Comparison of ENCODE assay signal across 22 cellular contexts in genomic region chr14:40842816-40843215, GRCh38.
DNase-seq lines count a peak whose midpoint lies in the region; ATAC-seq and TF ChIP-seq lines count a peak whose summit lies in the region.
"Had no signal": no experiment of that assay in that cellular context is flagged by ENCODE, and none has a peak within 500 bp of the region (broad histone marks: within the 10 kb centered on the region; RNA-seq: fewer than 3 reads in every experiment).

No MANE protein-coding gene starts in this region.

- ATAC-seq in T-helper 17 cell, result no peak
- ATAC-seq: A549; CD8-positive, alpha-beta T cell; GM12878 had no signal

- DNase-seq in Caco-2 (peak; percentile 67 to 69), mesendoderm (peak; percentile 77), NCI-H2029 treated with DMSO at 0.1 percent for 48 hours (lab: John Stamatoyannopoulos, UW) (no peak), T-helper 17 cell (no peak), spleen (no peak)
- DNase-seq: AML-193; CD4-positive, alpha-beta T cell; CD8-positive, alpha-beta T cell; DMS 273 treated with DMSO at 0.1 percent for 48 hours; DMS153; DMS53; DMS79; DND-41; EL; GDM1 had no signal

- no peak overlapping the region for H2BK120ac ChIP-seq in mesendoderm (ENCODE audit: low read depth, low read length)

- no peak overlapping the region for H3K56ac ChIP-seq in mesendoderm (ENCODE audit: low read length)

- H3K79me2 ChIP-seq in SU-DHL-6 (ENCODE audit: insufficient read depth, low read length) (no peaks in the 10 kb centered on the region), mesendoderm (ENCODE audit: control insufficient read depth, insufficient read depth, low read length) (no peaks in the 10 kb centered on the region)

- peaks cover 22% of the 10 kb centered on the region for H3K4me1 Mint-ChIP-seq in Caco-2 (ENCODE audit: low read depth, unreplicated experiment)
- H3K4me1 Mint-ChIP-seq in T-helper 17 cell, result no peaks in the 10 kb centered on the region
- H3K4me1 Mint-ChIP-seq: B cell had no signal

- H3F3A ChIP-seq in SU-DHL-6 (ENCODE audit: insufficient read depth), result no peaks in the 10 kb centered on the region

- H3K27ac Mint-ChIP-seq in Caco-2 (ENCODE audit: unreplicated experiment), result peak overlapping the region; percentile 63
- no peak overlapping the region for H3K27ac Mint-ChIP-seq in T-helper 17 cell
- H3K27ac Mint-ChIP-seq: B cell; CD4-positive, alpha-beta T cell; CD8-positive, alpha-beta T cell had no signal

- H3K4me1 ChIP-seq in Caco-2 (peaks cover 24% of the 10 kb centered on the region), mesendoderm (ENCODE audit: control insufficient read depth, low read depth, low read length) (peaks cover 2% of the 10 kb centered on the region), spleen (no peaks in the 10 kb centered on the region)
- H3K4me1 ChIP-seq: A549 had no signal

- no peak overlapping the region for H4K5ac ChIP-seq in mesendoderm (ENCODE audit: low read length)

- no TSS peak for BruUV-seq in Caco-2 (replicated peaks; lab: Mats Ljungman, UMichigan)

- H2AK5ac ChIP-seq in mesendoderm (ENCODE audit: low read length), result no peak overlapping the region

- no peaks in the 10 kb centered on the region for H4K20me1 ChIP-seq in SU-DHL-6 (ENCODE audit: low read depth, low read length)
- H4K20me1 ChIP-seq: BLaER1 treated with 17β-estradiol and CSF1 and Interleukin-3, amounts not matched to agents 10 nM and 100 nM had no signal

- H3K9me3 ChIP-seq in Caco-2 (peaks cover 12% of the 10 kb centered on the region), SU-DHL-6 (ENCODE audit: insufficient read depth, low read length) (no peaks in the 10 kb centered on the region), T-helper 17 cell (ENCODE audit: control insufficient read depth, low read length, poor library complexity, severe bottlenecking) (no peaks in the 10 kb centered on the region), spleen (peaks cover 0 to 3% (median 0%) of the 10 kb centered on the region in 8 donors)
- H3K9me3 ChIP-seq: A549; BLaER1 treated with 17β-estradiol and CSF1 and Interleukin-3, amounts not matched to agents 10 nM and 100 nM had no signal

- no peak overlapping the region for H3K27ac ChIP-seq in SU-DHL-6 (ENCODE audit: low read depth, low read length)
- no peak overlapping the region for H3K27ac ChIP-seq in mesendoderm (ENCODE audit: low read depth, low read length)
- H3K27ac ChIP-seq in spleen, result no peak overlapping the region
- H3K27ac ChIP-seq: 22Rv1; A549; BLaER1 treated with 17β-estradiol and CSF1 and Interleukin-3, amounts not matched to agents 10 nM and 100 nM; C4-2B had no signal

- H4K8ac ChIP-seq in mesendoderm (ENCODE audit: low read depth, low read length), result no peak overlapping the region

- no peak for TF ChIP-seq CTCF in Caco-2 (IDR thresholded peaks at IDR 0.05; ENCODE audit: insufficient read depth in 1 of 2, low read depth in 1 of 2, low read length in 1 of 2, severe bottlenecking in 1 of 2, unreplicated experiment in 1 of 2)
- no peak for TF ChIP-seq CTCF in SU-DHL-6 (IDR thresholded peaks at IDR 0.05; ENCODE audit: insufficient read depth, low read length, poor library complexity, severe bottlenecking)
- no peak for TF ChIP-seq CTCF in spleen (IDR thresholded peaks at IDR 0.05 in 8 of 11, conservative IDR thresholded peaks at IDR 0.05 in 3 of 11)

- H3K18ac ChIP-seq in mesendoderm (ENCODE audit: low read length), result no peak overlapping the region

- peak overlapping the region; percentile 29 for H3K4me3 Mint-ChIP-seq in Caco-2 (ENCODE audit: unreplicated experiment)
- no peak overlapping the region for H3K4me3 Mint-ChIP-seq in T-helper 17 cell
- H3K4me3 Mint-ChIP-seq: B cell; CD4-positive, alpha-beta T cell; CD8-positive, alpha-beta T cell had no signal

- peak overlapping the region; percentile 39 for H2AFZ ChIP-seq in SU-DHL-6 (ENCODE audit: low read depth, low read length, severe bottlenecking)

- TF ChIP-seq POLR2A in spleen (IDR thresholded peaks at IDR 0.05), result no peak

- H3K36me3 Mint-ChIP-seq in Caco-2 (ENCODE audit: insufficient read depth, unreplicated experiment), result peaks cover 22% of the 10 kb centered on the region
- H3K36me3 Mint-ChIP-seq in T-helper 17 cell (ENCODE audit: low read depth), result no peaks in the 10 kb centered on the region
- H3K36me3 Mint-ChIP-seq: CD8-positive, alpha-beta T cell had no signal

- no peak overlapping the region for H2BK15ac ChIP-seq in mesendoderm (replicated peaks; ENCODE audit: low read depth)

- CTCF ChIA-PET in Caco-2 (lab: Charles Lee), result no interaction called here

- no peaks in the 10 kb centered on the region for H3K36me3 ChIP-seq in Caco-2 (ENCODE audit: control insufficient read depth, insufficient read depth, low read length)
- H3K36me3 ChIP-seq in SU-DHL-6 (ENCODE audit: low read length), result no peaks in the 10 kb centered on the region
- H3K36me3 ChIP-seq in mesendoderm (ENCODE audit: control insufficient read depth, insufficient read depth, low read length), result no peaks in the 10 kb centered on the region
- H3K36me3 ChIP-seq in spleen, result no peaks in the 10 kb centered on the region
- H3K36me3 ChIP-seq: BLaER1 treated with 17β-estradiol and CSF1 and Interleukin-3, amounts not matched to agents 10 nM and 100 nM had no signal

- H3K9me2 ChIP-seq in SU-DHL-6 (replicated peaks; ENCODE audit: insufficient read depth, low read length), result no peaks in the 10 kb centered on the region

- no peaks in the 10 kb centered on the region for H3K79me1 ChIP-seq in mesendoderm (ENCODE audit: low read length)

- H3K4me2 ChIP-seq in SU-DHL-6 (ENCODE audit: low read depth, low read length, poor library complexity, severe bottlenecking), result no peak overlapping the region
- H3K4me2 ChIP-seq in mesendoderm (ENCODE audit: low read length), result no peak overlapping the region
- H3K4me2 ChIP-seq: A549; BLaER1 treated with 17β-estradiol and CSF1 and Interleukin-3, amounts not matched to agents 10 nM and 100 nM had no signal

- H2BK5ac ChIP-seq in mesendoderm (ENCODE audit: low read length), result no peak overlapping the region

- no peak overlapping the region for H3K4me3 ChIP-seq in Caco-2 (ENCODE audit: low read depth, low read length)
- no peak overlapping the region for H3K4me3 ChIP-seq in SU-DHL-6 (ENCODE audit: insufficient read depth, low read length, poor library complexity, severe bottlenecking)
- H3K4me3 ChIP-seq in mesendoderm (ENCODE audit: low read length), result no peak overlapping the region
- no peak overlapping the region for H3K4me3 ChIP-seq in spleen
- H3K4me3 ChIP-seq: A549; BLaER1 treated with 17β-estradiol and CSF1 and Interleukin-3, amounts not matched to agents 10 nM and 100 nM; GM12878 had no signal

- H3K27me3 ChIP-seq in Caco-2 (replicated peaks; ENCODE audit: control insufficient read depth, insufficient read depth, low read length) (no peaks in the 10 kb centered on the region), SU-DHL-6 (ENCODE audit: low read length) (no peaks in the 10 kb centered on the region), mesendoderm (ENCODE audit: insufficient read depth, low read length, poor library complexity) (no peaks in the 10 kb centered on the region), spleen (replicated peaks in 1 of 7) (no peaks in the 10 kb centered on the region)
- H3K27me3 ChIP-seq: BLaER1 treated with 17β-estradiol and CSF1 and Interleukin-3, amounts not matched to agents 10 nM and 100 nM had no signal

- H3K23ac ChIP-seq in mesendoderm (ENCODE audit: low read length), result no peak overlapping the region

- intact Hi-C loops in Caco-2 (cut with micrococcal nuclease; ENCODE audit: unreplicated experiment), result loop anchor here (1.0 to 10.0 kb wide), 3 partner anchors 62 to 208 kb away; no protein-coding TSS in a partner anchor
- intact Hi-C loops in spleen (cut with DNase I; ENCODE audit: low total_unique reads), result no loop called here

- H3K9me3 Mint-ChIP-seq in Caco-2 (ENCODE audit: unreplicated experiment), result peaks cover 17% of the 10 kb centered on the region

- POLR2A ChIA-PET in Caco-2 (lab: Charles Lee), result no interaction called here

- no peak overlapping the region for H3K4ac ChIP-seq in mesendoderm (ENCODE audit: low read depth, low read length)

- no peaks in the 10 kb centered on the region for H3K27me3 Mint-ChIP-seq in Caco-2 (ENCODE audit: insufficient read depth, unreplicated experiment)
- no peaks in the 10 kb centered on the region for H3K27me3 Mint-ChIP-seq in T-helper 17 cell
- H3K27me3 Mint-ChIP-seq: B cell; CD4-positive, alpha-beta T cell had no signal

- H3K9ac ChIP-seq in SU-DHL-6 (ENCODE audit: low read length), result no peak overlapping the region
- H3K9ac ChIP-seq in mesendoderm (ENCODE audit: low read length), result no peak overlapping the region
- H3K9ac ChIP-seq: BLaER1 treated with 17β-estradiol and CSF1 and Interleukin-3, amounts not matched to agents 10 nM and 100 nM had no signal

Comparison
In these comparisons a context has a peak if more than half of its experiments do, and no peak if none do; other contexts are left out.
1. DNase-seq: peak in Caco-2 (2 of 2) and mesendoderm (single experiment); none in NCI-H2029 treated with DMSO at 0.1 percent for 48 hours (single experiment), T-helper 17 cell (0 of 3) and spleen (single experiment).